ENCODE assay signal across 8 cellular contexts in genomic region chr7:107463139-107464078, GRCh38. TPM values are rescaled to one million over a fixed set of nuclear protein-coding genes. Genes with fewer than 3 reads are reported as not detected.
A peak's percentile ranks its signal among the peaks of the same experiment; 100 is the strongest.
DNase-seq lines count a peak whose midpoint lies in the region; ATAC-seq and TF ChIP-seq lines count a peak whose summit lies in the region.

No MANE protein-coding gene starts in this region.

- H4K5ac ChIP-seq in IMR-90 (ENCODE audit: low read depth, low read length) = no peak overlapping the region

- H3K4me1 ChIP-seq in IMR-90 (ENCODE audit: control insufficient read depth, insufficient read depth, low read length) = no peaks in the 10 kb centered on the region

- BruUV-seq in IMR-90 (replicated peaks; lab: Mats Ljungman, UMichigan) = no TSS peak

- dilution Hi-C loops in IMR-90 (cut with HindIII; ENCODE audit: low sequenced_read_pairs, unreplicated experiment) = loop anchor here (25.0 kb wide), 1 partner anchor 249 kb away; no protein-coding TSS in a partner anchor

- H3K27me3 Mint-ChIP-seq in activated naive CD8-positive, alpha-beta T cell treated with anti-CD3 and anti-CD28 coated beads, Interleukin-2, amount 50 U/mL, for 24 hours = no peaks in the 10 kb centered on the region

- H3K4me1 Mint-ChIP-seq in activated naive CD8-positive, alpha-beta T cell treated with anti-CD3 and anti-CD28 coated beads, Interleukin-2, amount 50 U/mL, for 24 hours = no peaks in the 10 kb centered on the region

- no peak overlapping the region for H3K56ac ChIP-seq in IMR-90 (ENCODE audit: extremely low read depth, insufficient read depth, low read length)

- no peak overlapping the region for H3K27ac Mint-ChIP-seq in activated naive CD8-positive, alpha-beta T cell treated with anti-CD3 and anti-CD28 coated beads, Interleukin-2, amount 50 U/mL, for 24 hours

- H3K36me3 ChIP-seq in IMR-90 (ENCODE audit: control insufficient read depth, insufficient read depth, low read length) = peaks cover 2% of the 10 kb centered on the region; the same call in 1 of the 2 replicates

- no peaks in the 10 kb centered on the region for H3K9me3 Mint-ChIP-seq in activated naive CD8-positive, alpha-beta T cell treated with anti-CD3 and anti-CD28 coated beads, Interleukin-2, amount 50 U/mL, for 24 hours

- H2BK15ac ChIP-seq in IMR-90 (ENCODE audit: low read depth, low read length) = no peak overlapping the region

- H3K18ac ChIP-seq in IMR-90 (ENCODE audit: low read depth, low read length) = no peak overlapping the region

- CTCF ChIA-PET in IMR-90 (lab: Yijun Ruan, JAX) = interaction anchor here (0.7 to 1.9 kb wide), 7 partner anchors 9 to 411 kb away, joined by 3 to 12 read pairs (median 3); no protein-coding TSS in a partner anchor

- H2AFZ ChIP-seq in IMR-90 (replicated peaks; ENCODE audit: low read length, poor library complexity) = no peak overlapping the region

- H4K8ac ChIP-seq in IMR-90 (ENCODE audit: low read depth in 2 of 2, low read length in 2 of 2) = no peak overlapping the region

- no peak overlapping the region for H3K4ac ChIP-seq in IMR-90 (ENCODE audit: low read depth, low read length)

- POLR2A ChIA-PET in IMR-90 (lab: Charles Lee; ENCODE audit: unreplicated experiment) = interaction anchor here (0.5 kb wide), 1 partner anchor 84 kb away, joined by 6 read pairs; no protein-coding TSS in a partner anchor

- no peak overlapping the region for H3K4me2 ChIP-seq in IMR-90 (ENCODE audit: low read depth, low read length)

- no peak overlapping the region for H3K27ac ChIP-seq in IMR-90 (ENCODE audit: insufficient read depth, low read length)

- H3K23ac ChIP-seq in IMR-90 (ENCODE audit: low read depth, low read length) = no peak overlapping the region

- in situ Hi-C loops in IMR-90 (cut with MboI; ENCODE audit: low sequenced_read_pairs) = loop anchor here (5.0 kb wide), 1 partner anchor 409 kb away; no protein-coding TSS in a partner anchor

- TF ChIP-seq POLR2A in IMR-90 (IDR thresholded peaks at IDR 0.05; ENCODE audit: low read depth, low read length) = peak; percentile 49; the same call in 1 of the 2 replicates

- no peaks in the 10 kb centered on the region for H3K27me3 ChIP-seq in IMR-90 (ENCODE audit: control insufficient read depth, insufficient read depth, low read length)

- TF ChIP-seq RAD21 in IMR-90 (IDR thresholded peaks at IDR 0.05; ENCODE audit: low read length) = peak; percentile 98

- H3K79me1 ChIP-seq in IMR-90 (ENCODE audit: low read depth in 1 of 2, low read length in 2 of 2) = peaks cover 0 to 14% of the 10 kb centered on the region in 2 experiments; a peak in 2 of 4 replicates

- peaks cover 1% of the 10 kb centered on the region; the same call in 1 of the 2 replicates for H3K9me1 ChIP-seq in IMR-90 (ENCODE audit: insufficient read depth, low read length)

- no peak overlapping the region for H3K9ac ChIP-seq in IMR-90 (ENCODE audit: low read depth, low read length)

- no peaks in the 10 kb centered on the region for H3K9me3 ChIP-seq in IMR-90 (ENCODE audit: control insufficient read depth, insufficient read depth, low read length)

- H2BK5ac ChIP-seq in IMR-90 (ENCODE audit: low read depth, low read length, poor library complexity, severe bottlenecking) = no peak overlapping the region

- intact Hi-C loops in IMR-90 (cut with micrococcal nuclease) = loop anchor here (1.0 to 5.0 kb wide), 6 partner anchors 119 to 684 kb away; partner anchors contain the start of gene BCAP29
- intact Hi-C loops in Right ventricle myocardium superior (cut with DNase I) = loop anchor here (2.0 kb wide), 1 partner anchor 261 kb away; no protein-coding TSS in a partner anchor

- H3K4me3 Mint-ChIP-seq in activated naive CD8-positive, alpha-beta T cell treated with anti-CD3 and anti-CD28 coated beads, Interleukin-2, amount 50 U/mL, for 24 hours = no peak overlapping the region

- WGBS in IMR-90 (ENCODE audit: extremely low coverage in 2 of 2, insufficient read length in 1 of 2), 2 experiments = no CpG with 5 or more reads among the region's 6 CpGs

- peak; percentile 96 for TF ChIP-seq CTCF in IMR-90 (conservative IDR thresholded peaks at IDR 0.05; ENCODE audit: low read depth, low read length)

- H3K4me3 ChIP-seq in IMR-90 (ENCODE audit: insufficient read depth, low read depth, low read length) = no peak overlapping the region

- peak; percentile 66 for DNase-seq in NCI-H1092 treated with DMSO at 0.1 percent for 48 hours (lab: John Stamatoyannopoulos, UW)
- DNase-seq in NCI-H1092 (lab: John Stamatoyannopoulos, UW) = no peak
- DNase-seq in IMR-90 = peak; percentile 79
- DNase-seq in SHP77 (lab: John Stamatoyannopoulos, UW) = peak; percentile 27 to 50
- DNase-seq in activated naive CD8-positive, alpha-beta T cell treated with anti-CD3 and anti-CD28 coated beads, Interleukin-2, amount 50 U/mL, for 24 hours = peak; percentile 17
- DNase-seq in Right ventricle myocardium superior = peak; percentile 55
- DNase-seq in pons (ENCODE audit: low spot score) = peak; percentile 87

- no peak overlapping the region; the same call in 1 of the 2 replicates for H2AK5ac ChIP-seq in IMR-90 (ENCODE audit: low read depth, low read length)

- H3K36me3 Mint-ChIP-seq in activated naive CD8-positive, alpha-beta T cell treated with anti-CD3 and anti-CD28 coated beads, Interleukin-2, amount 50 U/mL, for 24 hours (ENCODE audit: low read depth) = peaks cover 5% of the 10 kb centered on the region

- no peak overlapping the region for H2BK20ac ChIP-seq in IMR-90 (ENCODE audit: low read depth, low read length)

- H4K91ac ChIP-seq in IMR-90 (ENCODE audit: insufficient read depth, low read depth, low read length) = no peak overlapping the region

- H3K14ac ChIP-seq in IMR-90 (replicated peaks; ENCODE audit: low read depth, low read length) = no peak overlapping the region

- H2BK120ac ChIP-seq in IMR-90 (ENCODE audit: low read depth, low read length) = no peak overlapping the region

- H2AK9ac ChIP-seq in IMR-90 (replicated peaks; ENCODE audit: low read depth, low read length, poor library complexity) = no peak overlapping the region

- ATAC-seq in IMR-90 (ENCODE audit: low read depth) (peak; percentile 99), Right ventricle myocardium superior (ENCODE audit: poor library complexity) (peak; percentile 93), GM19351 (IDR thresholded peaks at IDR 0.05; ENCODE audit: unreplicated experiment) (no peak)
- ATAC-seq in activated naive CD8-positive, alpha-beta T cell treated with anti-CD3 and anti-CD28 coated beads, Interleukin-2, amount 50 U/mL, for 24 hours = peak; percentile 78

- peaks cover 8% of the 10 kb centered on the region; the same call in 1 of the 2 replicates for H4K20me1 ChIP-seq in IMR-90 (ENCODE audit: insufficient read depth, low read length)

TF ChIP-seq in IMR-90, 13 proteins besides CTCF, POLR2A, EP300 and RAD21:
- no peak for TF ChIP-seq ELK1 (IDR thresholded peaks at IDR 0.05; ENCODE audit: borderline replicate concordance, low read depth, low read length)
- peak; percentile 83 for TF ChIP-seq NFE2L2 (IDR thresholded peaks at IDR 0.05; ENCODE audit: low read depth, low read length)
- no peak for TF ChIP-seq USF2 (IDR thresholded peaks at IDR 0.05; ENCODE audit: low read depth, low read length)
- TF ChIP-seq RCOR1 (IDR thresholded peaks at IDR 0.05; ENCODE audit: insufficient replicate concordance, low read length) = no peak
- peak; percentile 97 for TF ChIP-seq SMC3 (IDR thresholded peaks at IDR 0.05; ENCODE audit: low read depth, low read length)
- no peak for TF ChIP-seq CEBPB (IDR thresholded peaks at IDR 0.05; ENCODE audit: low read depth, low read length)
- TF ChIP-seq CHD1 (IDR thresholded peaks at IDR 0.05; ENCODE audit: low read depth, low read length) = peak; percentile 49; the same call in 1 of the 2 replicates
- no peak for TF ChIP-seq MXI1 (IDR thresholded peaks at IDR 0.05; ENCODE audit: borderline replicate concordance, low read depth, low read length)
- no peak for TF ChIP-seq MAZ (IDR thresholded peaks at IDR 0.05; ENCODE audit: borderline replicate concordance, low read depth, low read length)
- TF ChIP-seq BHLHE40 (IDR thresholded peaks at IDR 0.05; ENCODE audit: low read depth, low read length) = no peak
- no peak for TF ChIP-seq FOS (IDR thresholded peaks at IDR 0.05; ENCODE audit: low read depth, low read length)
- peak; percentile 24; the same call in 1 of the 2 replicates for TF ChIP-seq MAFK (IDR thresholded peaks at IDR 0.05; ENCODE audit: low read depth, low read length)
- TF ChIP-seq RFX5 (IDR thresholded peaks at IDR 0.05; ENCODE audit: low read depth, low read length) = no peak

RNA-seq across cellular contexts. Expression of gene GPR22, which starts 6.4 kb away (rescaled TPM):
- total RNA-seq in IMR-90 (2012; rRNA removed) = not detected in 2 replicates
- polyA plus RNA-seq in IMR-90 (2012; rRNA removed) = not detected in 2 replicates
- polyA plus RNA-seq in IMR-90 (2012; cell fraction: cytosol; rRNA removed) = not detected in 2 replicates
- polyA plus RNA-seq in IMR-90 (2012; cell fraction: nucleus; rRNA removed; ENCODE audit: low replicate concordance) = not detected in 2 replicates
- 36.4 TPM for total RNA-seq in Right ventricle myocardium superior

Comparison
In these comparisons a context has a peak if more than half of its experiments do, and no peak if none do; other contexts are left out.
1. RNA of gene GPR22, which starts 6.4 kb away (total RNA-seq): 36.4 TPM in Right ventricle myocardium superior (single experiment); not detected in IMR-90; every median in the first group is over 10 times any median in the second.